In the genomic region with DNA sequence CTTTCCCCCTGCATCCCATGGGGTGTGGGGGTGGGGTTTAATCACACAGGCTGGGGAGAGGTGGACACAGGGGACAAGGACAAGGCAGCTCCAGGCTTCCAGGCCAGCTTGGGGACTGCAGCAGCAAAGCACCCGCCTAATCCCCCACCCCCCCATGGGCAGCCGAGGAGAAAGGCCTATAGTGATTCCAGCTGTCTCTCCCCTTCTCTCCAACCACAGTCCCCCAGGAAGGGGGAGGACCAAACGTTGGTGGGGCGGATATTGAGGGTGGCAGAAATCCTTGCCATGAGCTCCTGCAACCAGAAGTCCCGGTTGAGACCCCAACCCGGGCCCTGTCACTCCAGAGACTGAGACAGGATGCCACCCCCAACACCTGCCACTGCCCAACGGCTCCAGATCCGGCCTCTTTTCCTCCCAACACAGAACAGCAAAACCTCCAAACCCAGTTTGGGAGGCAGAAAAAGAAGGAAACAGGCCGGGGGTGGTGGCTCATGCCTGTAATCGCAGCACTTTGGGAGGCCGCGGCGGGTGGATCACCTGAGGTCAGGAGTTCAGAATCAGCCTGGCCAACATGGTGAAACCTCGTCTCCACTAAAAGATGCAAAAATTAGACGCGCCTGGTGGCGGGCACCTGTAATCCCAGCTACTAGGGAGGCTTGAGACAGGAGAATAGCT, we compare ENCODE assay signal across 8 cellular contexts. TPM values are rescaled to one million over a fixed set of nuclear protein-coding genes. Genes with fewer than 3 reads are reported as not detected.
A peak's percentile ranks its signal among the peaks of the same experiment; 100 is the strongest.
DNase-seq lines count a peak whose midpoint lies in the region; ATAC-seq and TF ChIP-seq lines count a peak whose summit lies in the region.

No MANE protein-coding gene starts in this region.

- H4K12ac ChIP-seq in trophoblast cell (ENCODE audit: low read depth, low read length), result no peak overlapping the region

- peak overlapping the region; percentile 56 for H3K4ac ChIP-seq in trophoblast cell (ENCODE audit: low read depth, low read length)

- H3K23ac ChIP-seq in trophoblast cell (ENCODE audit: low read length), result no peak overlapping the region

- H3K36me3 ChIP-seq in SJCRH30 (peaks cover 20% of the 10 kb centered on the region), trophoblast cell (ENCODE audit: control insufficient read depth in 1 of 2, insufficient read depth in 2 of 2, low read length in 2 of 2) (peaks cover 18 to 19% of the 10 kb centered on the region in 2 experiments)

- POLR2A ChIA-PET in CD4-positive, alpha-beta T cell (lab: Charles Lee), result interaction anchor here (1.6 kb wide), 1 partner anchor 9 kb away, joined by 3 read pairs; no protein-coding TSS in a partner anchor

- no CpG with 5 or more reads among the region's 17 CpGs for WGBS in trophoblast cell (ENCODE audit: extremely low coverage, insufficient coverage, insufficient read length)

- peaks cover 3% of the 10 kb centered on the region for H3K27me3 Mint-ChIP-seq in CD4-positive, alpha-beta T cell

- no peak for TF ChIP-seq CTCF in CD4-positive, alpha-beta T cell (IDR thresholded peaks at IDR 0.05)
- TF ChIP-seq CTCF in fibroblast of the aortic adventitia (IDR thresholded peaks at IDR 0.05; ENCODE audit: insufficient read depth, low read length), result no peak

- peak overlapping the region; percentile 90 for H3K4me3 ChIP-seq in SJCRH30
- H3K4me3 ChIP-seq in fibroblast of the aortic adventitia (ENCODE audit: low read depth, low read length), result peak overlapping the region; percentile 81
- H3K4me3 ChIP-seq in trophoblast cell (ENCODE audit: low read depth, low read length), result peak overlapping the region; percentile 85

- intact Hi-C loops in CD4-positive, alpha-beta T cell (cut with DNase I, micrococcal nuclease), result no loop called here

- peak overlapping the region; percentile 5 for H2AK5ac ChIP-seq in trophoblast cell (ENCODE audit: low read length)

- no peak overlapping the region for H3K27ac ChIP-seq in CD4-positive, alpha-beta T cell (ENCODE audit: low read depth, low read length)
- H3K27ac ChIP-seq in SJCRH30, result peak overlapping the region; percentile 64
- no peak overlapping the region for H3K27ac ChIP-seq in trophoblast cell (ENCODE audit: low read depth, low read length)

- H2BK12ac ChIP-seq in trophoblast cell (ENCODE audit: low read length), result peak overlapping the region; percentile 29

- H3K9me3 Mint-ChIP-seq in CD4-positive, alpha-beta T cell, result no peaks in the 10 kb centered on the region

- peaks cover 63% of the 10 kb centered on the region for H3K4me1 ChIP-seq in SJCRH30
- H3K4me1 ChIP-seq in trophoblast cell (ENCODE audit: control insufficient read depth in 1 of 2, insufficient read depth in 2 of 2, low read length in 2 of 2), result peaks cover 38 to 40% of the 10 kb centered on the region in 2 experiments

- H3K14ac ChIP-seq in trophoblast cell (ENCODE audit: low read length), result peak overlapping the region; percentile 85

- H2BK5ac ChIP-seq in trophoblast cell (ENCODE audit: low read depth, low read length, poor library complexity), result peak overlapping the region; percentile 11

- peak overlapping the region; percentile 16 for H2BK120ac ChIP-seq in trophoblast cell (ENCODE audit: insufficient read depth, low read length, poor library complexity)

- peaks cover 24% of the 10 kb centered on the region for H3K79me2 ChIP-seq in trophoblast cell (ENCODE audit: control insufficient read depth, insufficient read depth, low read length, poor library complexity)

- peaks cover 55% of the 10 kb centered on the region for H3K4me1 Mint-ChIP-seq in CD4-positive, alpha-beta T cell (ENCODE audit: low read depth)

- no peak overlapping the region for H2AFZ ChIP-seq in trophoblast cell (ENCODE audit: insufficient read depth, low read length, poor library complexity)

- peak overlapping the region; percentile 81 for H3K4me3 Mint-ChIP-seq in CD4-positive, alpha-beta T cell

- H3K4me2 ChIP-seq in trophoblast cell (ENCODE audit: low read length), result peak overlapping the region; percentile 79

- H3K79me1 ChIP-seq in trophoblast cell (ENCODE audit: low read length), result peaks cover 53% of the 10 kb centered on the region

- H3K27me3 ChIP-seq in CD4-positive, alpha-beta T cell (ENCODE audit: control insufficient read depth, insufficient read depth, low read length), result peaks cover 14% of the 10 kb centered on the region
- H3K27me3 ChIP-seq in SJCRH30, result no peaks in the 10 kb centered on the region
- H3K27me3 ChIP-seq in trophoblast cell (ENCODE audit: insufficient read depth, low read length), result no peaks in the 10 kb centered on the region

- peak overlapping the region; percentile 63 for H3K18ac ChIP-seq in trophoblast cell (ENCODE audit: low read length)

- peak overlapping the region; percentile 98 for H4K91ac ChIP-seq in trophoblast cell (ENCODE audit: low read depth, low read length)

- ATAC-seq in CD4-positive, alpha-beta T cell (ENCODE audit: poor library complexity), result no peak
- ATAC-seq in HG03097 (IDR thresholded peaks at IDR 0.05; ENCODE audit: low FRiP score, unreplicated experiment) (no peak), GM21447 (IDR thresholded peaks at IDR 0.05; ENCODE audit: unreplicated experiment) (no peak), GM18873 (IDR thresholded peaks at IDR 0.05; ENCODE audit: low FRiP score, unreplicated experiment) (no peak)

- H3K9me3 ChIP-seq in CD4-positive, alpha-beta T cell (ENCODE audit: control insufficient read depth, low read length), result no peaks in the 10 kb centered on the region
- no peaks in the 10 kb centered on the region for H3K9me3 ChIP-seq in SJCRH30 (replicated peaks)
- no peaks in the 10 kb centered on the region for H3K9me3 ChIP-seq in trophoblast cell (ENCODE audit: insufficient read depth, low read depth, low read length)

- CTCF ChIA-PET in CD4-positive, alpha-beta T cell (lab: Charles Lee), result interaction anchor here (0.6 to 1.1 kb wide), 2 partner anchors 72 to 295 kb away, joined by 3 to 4 read pairs; no protein-coding TSS in a partner anchor

- H3K9ac ChIP-seq in trophoblast cell (ENCODE audit: low read length), result peak overlapping the region; percentile 41

- no peak overlapping the region for H3K27ac Mint-ChIP-seq in CD4-positive, alpha-beta T cell

- H3K36me3 Mint-ChIP-seq in CD4-positive, alpha-beta T cell (ENCODE audit: low read depth), result no peaks in the 10 kb centered on the region

- DNase-seq in CD4-positive, alpha-beta T cell, result no peak
- peak; percentile 95 to 97 for DNase-seq in SJCRH30
- no peak for DNase-seq in fibroblast of the aortic adventitia (ENCODE audit: low read depth)
- no peak for DNase-seq in trophoblast cell
- DNase-seq in NCI-H2171 (lab: John Stamatoyannopoulos, UW), result no peak

- H4K8ac ChIP-seq in trophoblast cell (ENCODE audit: low read depth, low read length), result peak overlapping the region; percentile 46

RNA-seq across cellular contexts. Expression of a gene that starts 1.7 kb away (rescaled TPM):
- total RNA-seq in CD4-positive, alpha-beta T cell, result under 1 TPM in 1 of 2 experiments, not detected in 1; 0.22 TPM
- total RNA-seq in SJCRH30 (2014; rRNA removed; shearing (Covaris generic)), result 55.0 and 57.3 TPM in 2 replicates
- 7.8 and 7.9 TPM in 2 replicates for total RNA-seq in fibroblast of the aortic adventitia (ENCODE audit: low replicate concordance)
- 27.6 and 30.3 TPM in 2 replicates for polyA plus RNA-seq in trophoblast cell (2013)

RNA-seq across cellular contexts. Expression of a gene that starts 58.3 kb away (rescaled TPM):
- 1 to 10 TPM; 3.8 to 5.8 TPM for total RNA-seq in CD4-positive, alpha-beta T cell
- 7.9 and 9.9 TPM in 2 replicates for total RNA-seq in SJCRH30 (2014; rRNA removed; shearing (Covaris generic))
- 2.8 and 12.1 TPM in 2 replicates for total RNA-seq in fibroblast of the aortic adventitia (ENCODE audit: low replicate concordance)
- 10.9 and 12.8 TPM in 2 replicates for polyA plus RNA-seq in trophoblast cell (2013)

Comparison
In these comparisons a context has a peak if more than half of its experiments do, and no peak if none do; other contexts are left out.
1. DNase-seq: peak in SJCRH30 (2 of 2); none in CD4-positive, alpha-beta T cell (0 of 10), fibroblast of the aortic adventitia (single experiment), trophoblast cell (0 of 2) and NCI-H2171 (single experiment).
2. Peak in every context shown above with its lines, with median percentiles within 50 percentile points of each other: H3K4me3 ChIP-seq.